ENCODE assay signal across 18 cellular contexts in the genomic region with DNA sequence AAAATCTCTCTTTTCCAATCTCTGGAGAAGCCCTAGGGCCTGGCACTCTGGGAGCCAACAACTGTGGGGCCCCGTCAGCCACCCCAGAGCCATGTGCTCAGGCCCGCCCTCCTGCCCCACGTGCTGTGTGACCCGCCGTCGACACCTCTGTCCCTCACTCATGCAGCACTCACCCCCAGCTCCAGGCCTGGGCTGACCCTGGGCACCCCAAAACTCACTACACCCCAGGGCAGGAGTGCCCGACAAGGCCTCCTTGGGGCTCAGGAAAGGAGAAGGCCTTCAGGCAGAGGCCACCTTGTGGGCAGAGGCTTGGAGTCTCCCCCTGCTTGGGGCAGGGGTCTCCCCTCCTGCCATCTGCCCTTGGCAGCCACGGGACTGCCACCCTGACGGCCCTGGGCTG. TPM values are rescaled to one million over a fixed set of nuclear protein-coding genes. Genes with fewer than 3 reads are reported as not detected.
DNase-seq lines count a peak whose midpoint lies in the region; ATAC-seq and TF ChIP-seq lines count a peak whose summit lies in the region.
"Had no signal": no experiment of that assay in that cellular context is flagged by ENCODE, and none has a peak within 500 bp of the region (broad histone marks: within the 10 kb centered on the region; RNA-seq: fewer than 3 reads in every experiment).

No MANE protein-coding gene starts in this region.

- H3K9ac ChIP-seq in endodermal cell (ENCODE audit: extremely low read depth, low read length, poor library complexity, severe bottlenecking), result no peak overlapping the region

- POLR2A ChIA-PET in activated CD4-positive, alpha-beta T cell treated with anti-CD3 and anti-CD28 coated beads for 36 hours (lab: Charles Lee), result interaction anchor here (0.6 kb wide), 1 partner anchor 95 kb away, joined by 3 read pairs; no protein-coding TSS in a partner anchor

- H3K4me1 Mint-ChIP-seq in activated CD4-positive, alpha-beta T cell treated with anti-CD3 and anti-CD28 coated beads for 36 hours, result peaks cover 8% of the 10 kb centered on the region
- H3K4me1 Mint-ChIP-seq in IgD-negative memory B cell, result peaks cover 12 to 15% (median 13%) of the 10 kb centered on the region in 3 donors
- peaks cover 4% of the 10 kb centered on the region for H3K4me1 Mint-ChIP-seq in endodermal cell
- H3K4me1 Mint-ChIP-seq in progenitor cell of endocrine pancreas (ENCODE audit: low read depth), result no peaks in the 10 kb centered on the region

- H3K27ac Mint-ChIP-seq in activated CD4-positive, alpha-beta T cell treated with anti-CD3 and anti-CD28 coated beads for 36 hours, result no peak overlapping the region
- H3K27ac Mint-ChIP-seq in IgD-negative memory B cell, result peak overlapping the region; percentile 26 to 90 (median 77)
- no peak overlapping the region for H3K27ac Mint-ChIP-seq in endodermal cell
- no peak overlapping the region for H3K27ac Mint-ChIP-seq in progenitor cell of endocrine pancreas

- TF ChIP-seq CTCF in endodermal cell (conservative IDR thresholded peaks at IDR 0.05) (no peak), progenitor cell of endocrine pancreas (IDR thresholded peaks at IDR 0.05; ENCODE audit: unreplicated experiment) (no peak), vagina (IDR thresholded peaks at IDR 0.05) (no peak)

- intact Hi-C loops in activated CD4-positive, alpha-beta T cell treated with anti-CD3 and anti-CD28 coated beads for 36 hours (cut with DNase I, micrococcal nuclease), result loop anchor here in 1 of 2 experiments (5.0 kb wide), 1 partner anchor 607 kb away; a partner anchor contains a TSS
- intact Hi-C loops in vagina (cut with DNase I), result no loop called here

- H3K27me3 Mint-ChIP-seq in activated CD4-positive, alpha-beta T cell treated with anti-CD3 and anti-CD28 coated beads for 36 hours, result no peaks in the 10 kb centered on the region
- H3K27me3 Mint-ChIP-seq in IgD-negative memory B cell (peaks cover 1% of the 10 kb centered on the region), endodermal cell (ENCODE audit: insufficient read depth) (peaks cover 2% of the 10 kb centered on the region), progenitor cell of endocrine pancreas (no peaks in the 10 kb centered on the region)

- H3K36me3 Mint-ChIP-seq in activated CD4-positive, alpha-beta T cell treated with anti-CD3 and anti-CD28 coated beads for 36 hours (ENCODE audit: low read depth), result no peaks in the 10 kb centered on the region
- peaks cover 2% of the 10 kb centered on the region for H3K36me3 Mint-ChIP-seq in IgD-negative memory B cell
- H3K36me3 Mint-ChIP-seq in endodermal cell (ENCODE audit: low read depth), result peaks cover under 1% of the 10 kb centered on the region
- H3K36me3 Mint-ChIP-seq in progenitor cell of endocrine pancreas (ENCODE audit: insufficient read depth), result no peaks in the 10 kb centered on the region

- no peaks in the 10 kb centered on the region for H3K9me3 Mint-ChIP-seq in activated CD4-positive, alpha-beta T cell treated with anti-CD3 and anti-CD28 coated beads for 36 hours (ENCODE audit: low read depth)
- H3K9me3 Mint-ChIP-seq in IgD-negative memory B cell (no peaks in the 10 kb centered on the region), endodermal cell (no peaks in the 10 kb centered on the region), progenitor cell of endocrine pancreas (ENCODE audit: low read depth) (no peaks in the 10 kb centered on the region)

- CTCF ChIA-PET in activated CD4-positive, alpha-beta T cell treated with anti-CD3 and anti-CD28 coated beads for 36 hours (lab: Charles Lee), result no interaction called here

- no peaks in the 10 kb centered on the region for H3K4me1 ChIP-seq in endodermal cell (ENCODE audit: control insufficient read depth, insufficient read depth, low read length)
- H3K4me1 ChIP-seq in vagina, result peaks cover 50% of the 10 kb centered on the region

- H3K27ac ChIP-seq in endodermal cell (ENCODE audit: low read depth, low read length), result no peak overlapping the region
- H3K27ac ChIP-seq in vagina, result no peak overlapping the region
- H3K27ac ChIP-seq: right lobe of liver had no signal

- no peaks in the 10 kb centered on the region for H3K9me3 ChIP-seq in endodermal cell (ENCODE audit: control insufficient read depth, low read length)
- no peaks in the 10 kb centered on the region for H3K9me3 ChIP-seq in vagina
- H3K9me3 ChIP-seq: A549, mucosa of descending colon, right lobe of liver had no signal

- ATAC-seq in activated CD4-positive, alpha-beta T cell treated with anti-CD3 and anti-CD28 coated beads for 36 hours, result no peak
- ATAC-seq: mucosa of descending colon had no signal

- H3K4me3 ChIP-seq in endodermal cell (ENCODE audit: low read length) (no peak overlapping the region), vagina (no peak overlapping the region)
- H3K4me3 ChIP-seq: mucosa of descending colon had no signal

- no peak for TF ChIP-seq POLR2A in vagina (IDR thresholded peaks at IDR 0.05)

- DNase-seq in activated CD4-positive, alpha-beta T cell treated with anti-CD3 and anti-CD28 coated beads for 36 hours, result peak; percentile 3
- DNase-seq in activated CD4-positive, alpha-beta T cell treated with anti-CD3 and anti-CD28 coated beads, Interleukin-2, amount 50 U/mL, for 1 hour, result no peak
- DNase-seq in endodermal cell (no peak), progenitor cell of endocrine pancreas (ENCODE audit: low spot score, unreplicated experiment) (no peak), NOMO-1 (lab: John Stamatoyannopoulos, UW; ENCODE audit: unreplicated experiment in 2 of 2) (no peak), vagina (ENCODE audit: extremely low spot score in 2 of 2) (no peak), NCI-H446 treated with DMSO at 0.1 percent for 48 hours (lab: John Stamatoyannopoulos, UW) (no peak)
- DNase-seq: activated CD4-positive, CD25-positive, alpha-beta regulatory T cell; activated naive CD4-positive, alpha-beta T cell treated with Interleukin-2 at 50 U/mL for 16 hours; NCI-H1417; NCI-H524 treated with DMSO at 0.1 percent for 48 hours; SIG-M5 had no signal

- H3K4me3 Mint-ChIP-seq in activated CD4-positive, alpha-beta T cell treated with anti-CD3 and anti-CD28 coated beads for 36 hours, result no peak overlapping the region
- H3K4me3 Mint-ChIP-seq in IgD-negative memory B cell (peak overlapping the region; percentile 68 to 88 (median 74)), endodermal cell (peak overlapping the region; percentile 47), progenitor cell of endocrine pancreas (ENCODE audit: low read depth) (peak overlapping the region; percentile 47)

- 91 to 100% methylated on average over 2 to 9 of the region's 9 CpGs for WGBS in endodermal cell (ENCODE audit: insufficient coverage in 1 of 2, insufficient read length in 1 of 2), 2 experiments

- H3K36me3 ChIP-seq in endodermal cell (ENCODE audit: control insufficient read depth, insufficient read depth, low read length) (no peaks in the 10 kb centered on the region), vagina (no peaks in the 10 kb centered on the region)
- H3K36me3 ChIP-seq: right lobe of liver had no signal

- H3K27me3 ChIP-seq in endodermal cell (ENCODE audit: control insufficient read depth, insufficient read depth, low read length, poor library complexity, severe bottlenecking), result no peaks in the 10 kb centered on the region
- no peaks in the 10 kb centered on the region for H3K27me3 ChIP-seq in vagina
- H3K27me3 ChIP-seq: right lobe of liver had no signal

RNA-seq across cellular contexts. Expression of a gene that starts 5.7 kb away (rescaled TPM):
- 10 to 100 TPM; 13.7 to 16.4 TPM for total RNA-seq in activated CD4-positive, alpha-beta T cell treated with anti-CD3 and anti-CD28 coated beads for 36 hours
- polyA plus RNA-seq in IgD-negative memory B cell, result 8.3 TPM
- total RNA-seq in endodermal cell (10 to 100 TPM; 20.0 to 23.4 TPM), progenitor cell of endocrine pancreas (22.6 and 23.7 TPM in 2 replicates), vagina (3.4 TPM)
- polyA plus RNA-seq in endodermal cell (2013, experiment 1 of 2), result 8.7 TPM
- polyA plus RNA-seq in endodermal cell (2013, experiment 2 of 2), result 6.1 TPM

RNA-seq across cellular contexts. Expression of a gene that starts 6.0 kb away (rescaled TPM):
- total RNA-seq in activated CD4-positive, alpha-beta T cell treated with anti-CD3 and anti-CD28 coated beads for 36 hours, result 100 to 1,000 TPM; 147 to 210 TPM
- polyA plus RNA-seq in IgD-negative memory B cell, result 430 TPM
- total RNA-seq in endodermal cell (100 to 1,000 TPM; 407 to 456 TPM), progenitor cell of endocrine pancreas (235 and 236 TPM in 2 replicates), vagina (181 TPM)
- polyA plus RNA-seq in endodermal cell (2013, experiment 1 of 2), result 299 TPM
- polyA plus RNA-seq in endodermal cell (2013, experiment 2 of 2), result 303 TPM

RNA-seq across cellular contexts. Expression of a gene that starts 8.9 kb away (rescaled TPM):
- under 1 TPM; 0.09 to 0.39 TPM for total RNA-seq in activated CD4-positive, alpha-beta T cell treated with anti-CD3 and anti-CD28 coated beads for 36 hours
- 0.97 TPM for polyA plus RNA-seq in IgD-negative memory B cell
- total RNA-seq in endodermal cell (10 to 100 TPM; 15.1 to 16.4 TPM), progenitor cell of endocrine pancreas (12.9 and 13.1 TPM in 2 replicates), vagina (11.0 TPM)
- 2.0 TPM for polyA plus RNA-seq in endodermal cell (2013, experiment 1 of 2)
- 1.0 TPM for polyA plus RNA-seq in endodermal cell (2013, experiment 2 of 2)
- total RNA-seq: H4, HT1080 had no signal

RNA-seq across cellular contexts. Expression of a gene that starts 25.5 kb away (rescaled TPM):
- total RNA-seq in activated CD4-positive, alpha-beta T cell treated with anti-CD3 and anti-CD28 coated beads for 36 hours, result 10 to 100 TPM; 20.6 to 22.5 TPM
- polyA plus RNA-seq in IgD-negative memory B cell, result 6.1 TPM
- 10 to 100 TPM; 53.1 to 64.0 TPM for total RNA-seq in endodermal cell
- 64.4 TPM for polyA plus RNA-seq in endodermal cell (2013, experiment 1 of 2)
- 55.3 TPM for polyA plus RNA-seq in endodermal cell (2013, experiment 2 of 2)
- total RNA-seq in progenitor cell of endocrine pancreas, result 79.8 and 87.9 TPM in 2 replicates
- 64.8 TPM for total RNA-seq in vagina

RNA-seq across cellular contexts. Expression of a gene that starts 54.7 kb away (rescaled TPM):
- total RNA-seq in activated CD4-positive, alpha-beta T cell treated with anti-CD3 and anti-CD28 coated beads for 36 hours, result 10 to 100 TPM; 16.2 to 17.2 TPM
- polyA plus RNA-seq in IgD-negative memory B cell, result 16.6 TPM
- total RNA-seq in endodermal cell (10 to 100 TPM; 12.4 to 14.6 TPM), progenitor cell of endocrine pancreas (10.4 TPM in 2 replicates), vagina (4.2 TPM)
- 5.0 TPM for polyA plus RNA-seq in endodermal cell (2013, experiment 1 of 2)
- polyA plus RNA-seq in endodermal cell (2013, experiment 2 of 2), result 2.4 TPM
- total RNA-seq: H4 had no signal
- polyA plus RNA-seq: A549 had no signal

Comparison
In these comparisons a context has a peak if more than half of its experiments do, and no peak if none do; other contexts are left out.
1. H3K27ac Mint-ChIP-seq: peak in IgD-negative memory B cell (3 of 3); none in activated CD4-positive, alpha-beta T cell treated with anti-CD3 and anti-CD28 coated beads for 36 hours (single experiment), endodermal cell (single experiment) and progenitor cell of endocrine pancreas (single experiment).